ENCODE assay signal across 9 cellular contexts in genomic region chr6:15266423-15266996, GRCh38. TPM values are rescaled to one million over a fixed set of nuclear protein-coding genes. Genes with fewer than 3 reads are reported as not detected.
DNase-seq lines count a peak whose midpoint lies in the region; ATAC-seq, FAIRE-seq and TF ChIP-seq lines count a peak whose summit lies in the region.
"Had no signal": no experiment of that assay in that cellular context is flagged by ENCODE, and none has a peak within 500 bp of the region (broad histone marks: within the 10 kb centered on the region; RNA-seq: fewer than 3 reads in every experiment).

No MANE protein-coding gene starts in this region.

- H3K4me3 ChIP-seq in coronary artery: no peak overlapping the region

- peak overlapping the region in 3 of 4 donors; percentile 12 to 81 (median 53) for H3K4me3 Mint-ChIP-seq in IgD-negative memory B cell
- peak overlapping the region; percentile 60 for H3K4me3 Mint-ChIP-seq in natural killer cell treated with Interleukin-12 subunit alpha and Interleukin-12 subunit beta and Interleukin-15 and Interleukin-18, amount 100 ng/mL, for 72 hours

- DNase-seq in GM18507 (ENCODE audit: extremely low spot score, insufficient read length, low read depth): no peak
- no peak for DNase-seq in natural killer cell treated with Interleukin-12 subunit alpha and Interleukin-12 subunit beta and Interleukin-15 and Interleukin-18, amount 100 ng/mL, for 72 hours (ENCODE audit: low spot score)
- no peak for DNase-seq in NCI-H2029 (lab: John Stamatoyannopoulos, UW)
- no peak for DNase-seq in cerebellar nuclear complex (lab: John Stamatoyannopoulos, UW)
- DNase-seq in coronary artery (ENCODE audit: low spot score): no peak
- no peak for DNase-seq in NCI-H146 treated with DMSO at 0.1 percent for 48 hours (lab: John Stamatoyannopoulos, UW; ENCODE audit: unreplicated experiment)
- DNase-seq: NCI-H345 had no signal

- H3K4me1 Mint-ChIP-seq in IgD-negative memory B cell: peaks cover 49 to 79% (median 74%) of the 10 kb centered on the region in 3 donors
- peaks cover 81 to 93% of the 10 kb centered on the region in 2 donors for H3K4me1 Mint-ChIP-seq in natural killer cell treated with Interleukin-12 subunit alpha and Interleukin-12 subunit beta and Interleukin-15 and Interleukin-18, amount 100 ng/mL, for 72 hours (ENCODE audit: low read depth in 2 of 2)

- ATAC-seq in natural killer cell treated with Interleukin-12 subunit alpha and Interleukin-12 subunit beta and Interleukin-15 and Interleukin-18, amount 100 ng/mL, for 72 hours: peak; percentile 65 to 66

- peak overlapping the region; percentile 82 for H3K27ac ChIP-seq in cingulate gyrus (ENCODE audit: low read depth, low read length)
- H3K27ac ChIP-seq in coronary artery: peak overlapping the region in 1 of 2 donors; percentile 38

- peak; percentile 55 for FAIRE-seq in GM18507 (lab: Jason Lieb, UNC)

- peak overlapping the region in 1 of 3 donors; percentile 33 for H3K27ac Mint-ChIP-seq in IgD-negative memory B cell
- peak overlapping the region; percentile 50 to 86 for H3K27ac Mint-ChIP-seq in natural killer cell treated with Interleukin-12 subunit alpha and Interleukin-12 subunit beta and Interleukin-15 and Interleukin-18, amount 100 ng/mL, for 72 hours

- peaks cover 0 to 3% (median 0%) of the 10 kb centered on the region in 3 donors for H3K9me3 Mint-ChIP-seq in IgD-negative memory B cell
- no peaks in the 10 kb centered on the region for H3K9me3 Mint-ChIP-seq in natural killer cell treated with Interleukin-12 subunit alpha and Interleukin-12 subunit beta and Interleukin-15 and Interleukin-18, amount 100 ng/mL, for 72 hours

- no peak for TF ChIP-seq CTCF in coronary artery (IDR thresholded peaks at IDR 0.05)

- H3K27me3 Mint-ChIP-seq in IgD-negative memory B cell: no peaks in the 10 kb centered on the region
- no peaks in the 10 kb centered on the region for H3K27me3 Mint-ChIP-seq in natural killer cell treated with Interleukin-12 subunit alpha and Interleukin-12 subunit beta and Interleukin-15 and Interleukin-18, amount 100 ng/mL, for 72 hours

- peaks cover 2% of the 10 kb centered on the region for H3K36me3 Mint-ChIP-seq in IgD-negative memory B cell
- H3K36me3 Mint-ChIP-seq in natural killer cell treated with Interleukin-12 subunit alpha and Interleukin-12 subunit beta and Interleukin-15 and Interleukin-18, amount 100 ng/mL, for 72 hours: peaks cover 5% of the 10 kb centered on the region

RNA-seq across cellular contexts. Expression of gene JARID2, which starts 20.6 kb away (rescaled TPM):
- polyA plus RNA-seq in IgD-negative memory B cell: 10.8 TPM
- 10 to 100 TPM; 28.6 to 34.9 TPM for total RNA-seq in natural killer cell treated with Interleukin-12 subunit alpha and Interleukin-12 subunit beta and Interleukin-15 and Interleukin-18, amount 100 ng/mL, for 72 hours
